In genomic region chr2:31140151-31140550, GRCh38 we compare ENCODE assay signal across 15 cellular contexts. TPM values are rescaled to one million over a fixed set of nuclear protein-coding genes. Genes with fewer than 3 reads are reported as not detected.
DNase-seq lines count a peak whose midpoint lies in the region; ATAC-seq and TF ChIP-seq lines count a peak whose summit lies in the region.
"Had no signal": no experiment of that assay in that cellular context is flagged by ENCODE, and none has a peak within 500 bp of the region (broad histone marks: within the 10 kb centered on the region; RNA-seq: fewer than 3 reads in every experiment).

No MANE protein-coding gene starts in this region.

- TF ChIP-seq CTCF in AG10803 (conservative IDR thresholded peaks at IDR 0.05; ENCODE audit: low read length) = no peak

- DNase-seq in AG10803 (ENCODE audit: low read depth) = peak; percentile 3
- DNase-seq in DMS 273 (lab: John Stamatoyannopoulos, UW; ENCODE audit: unreplicated experiment) = peak; percentile 87
- DNase-seq in RPMI7951 (ENCODE audit: low read depth) = peak; percentile 11
- peak; percentile 45 for DNase-seq in middle frontal gyrus (ENCODE audit: extremely low spot score, low spot score)
- no peak for DNase-seq in NCI-H226
- DNase-seq: CD4-positive, alpha-beta memory T cell; DMS79 treated with DMSO at 0.1 percent for 48 hours; GDM1; NCI-H1048; NCI-H1436 treated with DMSO at 0.1 percent for 48 hours; NCI-H2081 treated with DMSO at 0.1 percent for 48 hours; NCI-H2227 treated with DMSO at 0.1 percent for 48 hours; NCI-H748 treated with DMSO at 0.1 percent for 48 hours had no signal

- H3K4me3 ChIP-seq in AG10803 (ENCODE audit: low read length) = no peak overlapping the region

- no peak for ATAC-seq in HG02759 (IDR thresholded peaks at IDR 0.05; ENCODE audit: unreplicated experiment)
- no peak for ATAC-seq in GM21717 (IDR thresholded peaks at IDR 0.05; ENCODE audit: unreplicated experiment)

RNA-seq across cellular contexts. Expression of gene GALNT14, which starts 1.9 kb away (rescaled TPM):
- total RNA-seq in RPMI7951 (2014; rRNA removed; shearing (Covaris generic)) = 1.7 and 3.2 TPM in 2 replicates
